8 cellular contexts compared by ENCODE assay signal in the genomic region with DNA sequence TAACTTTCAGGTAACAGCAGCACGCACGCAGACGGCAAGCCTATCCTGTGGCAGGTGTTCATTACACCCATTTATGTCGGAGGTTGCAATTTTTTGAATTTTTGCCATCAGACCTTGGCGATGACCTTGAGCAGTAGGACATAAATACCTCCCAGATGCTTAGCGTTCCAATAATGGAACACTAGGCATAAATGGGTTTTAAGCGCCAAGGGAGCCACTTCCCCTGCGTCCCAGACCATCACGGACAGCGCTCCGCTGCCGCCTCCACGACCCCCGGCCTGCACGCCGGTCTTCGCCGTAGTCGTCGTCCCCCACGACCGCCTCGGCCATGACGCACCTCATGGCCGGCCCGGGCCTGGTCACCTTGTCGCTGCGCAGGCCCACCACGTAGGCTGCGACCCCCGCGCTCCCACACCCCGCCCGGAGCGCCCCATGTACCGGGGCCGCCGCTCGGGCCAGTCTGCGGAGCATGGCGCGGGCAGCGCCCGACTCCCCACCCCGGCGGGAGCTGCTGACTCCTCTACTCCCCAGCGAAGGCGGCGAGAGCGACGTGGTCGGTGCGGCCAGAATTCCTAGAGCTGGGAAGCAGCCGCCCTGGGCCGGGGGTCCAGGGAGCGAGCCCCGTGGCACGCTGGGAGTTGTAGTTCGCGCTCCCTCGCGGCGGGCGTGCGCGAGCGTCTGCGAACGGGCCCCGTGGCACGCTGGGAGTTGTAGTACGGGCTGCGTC. TPM values are rescaled to one million over a fixed set of nuclear protein-coding genes. Genes with fewer than 3 reads are reported as not detected.
DNase-seq lines count a peak whose midpoint lies in the region; ATAC-seq and TF ChIP-seq lines count a peak whose summit lies in the region.

No MANE protein-coding gene starts in this region.

- 6 to 12% methylated on average over 33 to 73 of the region's 73 CpGs for WGBS in endodermal cell (ENCODE audit: insufficient coverage in 1 of 2, insufficient read length in 1 of 2), 2 experiments
- WGBS in mesendoderm (ENCODE audit: extremely low coverage, insufficient coverage, low lambda C conversion rate), result no CpG with 5 or more reads among the region's 73 CpGs

- H3K79me2 ChIP-seq in mesendoderm (ENCODE audit: control insufficient read depth, insufficient read depth, low read length), result no peaks in the 10 kb centered on the region

- H3K27me3 ChIP-seq in HL-60 (ENCODE audit: insufficient read depth, poor library complexity, severe bottlenecking), result no peaks in the 10 kb centered on the region
- H3K27me3 ChIP-seq in endodermal cell (ENCODE audit: control insufficient read depth, insufficient read depth, low read length, poor library complexity, severe bottlenecking), result no peaks in the 10 kb centered on the region
- H3K27me3 ChIP-seq in mesendoderm (ENCODE audit: insufficient read depth, low read length, poor library complexity), result no peaks in the 10 kb centered on the region

- no peak for TF ChIP-seq CTCF in GM13977 (IDR thresholded peaks at IDR 0.05; ENCODE audit: extremely low read depth, insufficient read depth, missing control alignments)
- TF ChIP-seq CTCF in HL-60 (IDR thresholded peaks at IDR 0.05; ENCODE audit: insufficient read depth, low read length), result no peak
- no peak for TF ChIP-seq CTCF in endodermal cell (conservative IDR thresholded peaks at IDR 0.05)

- H3K4me3 Mint-ChIP-seq in endodermal cell, result peak overlapping the region; percentile 69

- H3K27ac Mint-ChIP-seq in endodermal cell, result peak overlapping the region; percentile 92

- no peak for ATAC-seq in GM21576 (IDR thresholded peaks at IDR 0.05; ENCODE audit: unreplicated experiment)

- no peak overlapping the region for H2AK5ac ChIP-seq in mesendoderm (ENCODE audit: low read length)

- H3K36me3 ChIP-seq in endodermal cell (ENCODE audit: control insufficient read depth, insufficient read depth, low read length) (no peaks in the 10 kb centered on the region), mesendoderm (ENCODE audit: control insufficient read depth, insufficient read depth, low read length) (no peaks in the 10 kb centered on the region)

- peak overlapping the region; percentile 77 for H3K4ac ChIP-seq in mesendoderm (ENCODE audit: low read depth, low read length)

- peak overlapping the region; percentile 74 for H3K27ac ChIP-seq in HL-60 (replicated peaks)
- H3K27ac ChIP-seq in endodermal cell (ENCODE audit: low read depth, low read length), result peak overlapping the region; percentile 85
- peak overlapping the region; percentile 58 for H3K27ac ChIP-seq in mesendoderm (ENCODE audit: low read depth, low read length)

- peak overlapping the region; percentile 96 for H3K23ac ChIP-seq in mesendoderm (ENCODE audit: low read length)

- no peaks in the 10 kb centered on the region for H3K9me3 ChIP-seq in endodermal cell (ENCODE audit: control insufficient read depth, low read length)

- in situ Hi-C loops in GM13977 (cut with MboI; ENCODE audit: low pct_unique_long_range_greater_than_20kb, low sequenced_read_pairs, unreplicated experiment), result no loop called here

- no peak overlapping the region for H2BK15ac ChIP-seq in mesendoderm (replicated peaks; ENCODE audit: low read depth)

- H2BK5ac ChIP-seq in mesendoderm (ENCODE audit: low read length), result peak overlapping the region; percentile 79

- H3K9ac ChIP-seq in endodermal cell (ENCODE audit: extremely low read depth, low read length, poor library complexity, severe bottlenecking), result peak overlapping the region; percentile 82
- peak overlapping the region; percentile 95 for H3K9ac ChIP-seq in mesendoderm (ENCODE audit: low read length)

- H4K5ac ChIP-seq in mesendoderm (ENCODE audit: low read length), result no peak overlapping the region

- H3K4me1 Mint-ChIP-seq in endodermal cell, result peaks cover 48% of the 10 kb centered on the region

- H3K4me1 ChIP-seq in endodermal cell (ENCODE audit: control insufficient read depth, insufficient read depth, low read length), result peaks cover 56% of the 10 kb centered on the region
- H3K4me1 ChIP-seq in mesendoderm (ENCODE audit: control insufficient read depth, low read depth, low read length), result peaks cover 14% of the 10 kb centered on the region

- H3K4me2 ChIP-seq in mesendoderm (ENCODE audit: low read length), result peak overlapping the region; percentile 72

- peak overlapping the region; percentile 89 for H3K18ac ChIP-seq in mesendoderm (ENCODE audit: low read length)

- H3K4me3 ChIP-seq in HL-60 (replicated peaks; ENCODE audit: insufficient read depth, low read length), result peak overlapping the region; percentile 64
- H3K4me3 ChIP-seq in endodermal cell (ENCODE audit: low read length), result peak overlapping the region; percentile 85
- peak overlapping the region; percentile 61 for H3K4me3 ChIP-seq in mesendoderm (ENCODE audit: low read length)

- H3K79me1 ChIP-seq in mesendoderm (ENCODE audit: low read length), result no peaks in the 10 kb centered on the region

- H2BK120ac ChIP-seq in mesendoderm (ENCODE audit: low read depth, low read length), result no peak overlapping the region

- H3K9me3 Mint-ChIP-seq in endodermal cell, result no peaks in the 10 kb centered on the region

- no peaks in the 10 kb centered on the region for H3K36me3 Mint-ChIP-seq in endodermal cell (ENCODE audit: low read depth)

- H3K56ac ChIP-seq in mesendoderm (ENCODE audit: low read length), result peak overlapping the region; percentile 98

- DNase-seq in GM13977 (ENCODE audit: low spot score) (peak; percentile 92), HL-60 (ENCODE audit: low read depth in 1 of 2, low spot score in 1 of 2) (peak; percentile 79 to 81), NOMO-1 treated with dmso at 0.1 percent for 144 hours (lab: John Stamatoyannopoulos, UW; ENCODE audit: unreplicated experiment) (peak; percentile 47), endodermal cell (peak; percentile 99), mesendoderm (peak; percentile 96)
- DNase-seq in activated CD8-positive, alpha-beta memory T cell treated with anti-CD3 and anti-CD28 coated beads, Interleukin-2, amount 50 U/mL, for 24 hours (ENCODE audit: extremely low read depth), result peak; percentile 45
- DNase-seq in stimulated activated CD8-positive, alpha-beta memory T cell treated with anti-CD3 and anti-CD28 coated beads, Interleukin-12 subunit alpha, Interleukin-12 subunit beta, amount 100 ng/mL, for 24 hours (ENCODE audit: extremely low read depth), result peak; percentile 57

- no peaks in the 10 kb centered on the region for H3K27me3 Mint-ChIP-seq in endodermal cell (ENCODE audit: insufficient read depth)

- no peak overlapping the region for H4K8ac ChIP-seq in mesendoderm (ENCODE audit: low read depth, low read length)

RNA-seq across cellular contexts. Expression of a gene that starts 22.7 kb away (rescaled TPM):
- total RNA-seq in endodermal cell, result under 1 TPM in 1 of 2 donors, not detected in 1; 0.33 TPM
- not detected for polyA plus RNA-seq in endodermal cell (2013, experiment 1 of 2)
- 0.33 TPM for polyA plus RNA-seq in endodermal cell (2013, experiment 2 of 2)
- not detected for polyA plus RNA-seq in mesendoderm (2013, experiment 1 of 2)
- polyA plus RNA-seq in mesendoderm (2013, experiment 2 of 2), result not detected

RNA-seq across cellular contexts. Expression of a gene that starts 40.1 kb away (rescaled TPM):
- total RNA-seq in endodermal cell, result 10 to 100 TPM; 59.7 to 89.6 TPM
- 113 TPM for polyA plus RNA-seq in endodermal cell (2013, experiment 1 of 2)
- polyA plus RNA-seq in endodermal cell (2013, experiment 2 of 2), result 112 TPM
- 69.7 TPM for polyA plus RNA-seq in mesendoderm (2013, experiment 1 of 2)
- 68.0 TPM for polyA plus RNA-seq in mesendoderm (2013, experiment 2 of 2)

Comparison
In these comparisons a context has a peak if more than half of its experiments do, and no peak if none do; other contexts are left out.
1. DNase-seq: peak in every context shown above with its lines; median percentile 99 in endodermal cell; 96 in mesendoderm; 92 in GM13977; 80 in HL-60; 57 in stimulated activated CD8-positive, alpha-beta memory T cell treated with anti-CD3 and anti-CD28 coated beads, Interleukin-12 subunit alpha, Interleukin-12 subunit beta, amount 100 ng/mL, for 24 hours; 47 in NOMO-1 treated with dmso at 0.1 percent for 144 hours; 45 in activated CD8-positive, alpha-beta memory T cell treated with anti-CD3 and anti-CD28 coated beads, Interleukin-2, amount 50 U/mL, for 24 hours.